Comparison of ENCODE assay signal across 14 cellular contexts in the genomic region with DNA sequence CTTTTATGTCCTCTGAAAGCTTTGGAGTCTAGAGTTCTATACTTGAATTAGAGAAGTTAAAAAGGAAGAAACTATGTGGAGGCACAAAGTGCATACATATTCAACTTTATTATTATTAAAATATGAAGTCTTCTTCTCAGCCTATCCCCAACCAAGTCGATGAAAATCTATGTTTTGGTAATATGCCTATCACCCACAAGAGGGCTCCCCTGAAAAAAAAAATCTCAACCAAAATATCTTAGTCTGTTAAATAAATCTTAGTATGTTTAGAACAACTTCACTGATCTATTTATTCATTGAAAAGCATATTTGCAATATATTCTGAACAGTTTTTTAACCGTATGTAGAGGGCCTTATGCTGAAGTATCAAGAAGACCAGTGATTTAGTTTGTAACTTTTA.
DNase-seq lines count a peak whose midpoint lies in the region; ATAC-seq and TF ChIP-seq lines count a peak whose summit lies in the region.
"Had no signal": no experiment of that assay in that cellular context is flagged by ENCODE, and none has a peak within 500 bp of the region (broad histone marks: within the 10 kb centered on the region; RNA-seq: fewer than 3 reads in every experiment).

No MANE protein-coding gene starts in this region.

- H2AFZ ChIP-seq in GM23338 = no peak overlapping the region

- in situ Hi-C loops in brain microvascular endothelial cell (cut with HindIII; ENCODE audit: low pct_ligation_motif_present, low sequenced_read_pairs) = no loop called here

- DNase-seq in A673 (ENCODE audit: low spot score) (peak; percentile 10), GM23338 (ENCODE audit: low spot score) (peak; percentile 6), omental fat pad (ENCODE audit: low spot score) (no peak), uterus (no peak), brain microvascular endothelial cell (no peak)
- DNase-seq: activated CD8-positive, alpha-beta T cell treated with anti-CD3 and anti-CD28 coated beads for 36 hours; activated T-cell treated with anti-CD3 and anti-CD28 coated beads, Interleukin-2, amount 50 U/mL, for 4 hours; GOT3; NCI-H2107; NCI-H748 treated with DMSO at 0.1 percent for 48 hours had no signal

- H3K27ac Mint-ChIP-seq in GM23338 = no peak overlapping the region
- H3K27ac Mint-ChIP-seq: activated CD8-positive, alpha-beta T cell treated with anti-CD3 and anti-CD28 coated beads for 36 hours; activated naive CD8-positive, alpha-beta T cell had no signal

- no peak for TF ChIP-seq POLR2A in uterus (IDR thresholded peaks at IDR 0.05)

- no peaks in the 10 kb centered on the region; the same call in 1 of the 2 replicates for H3K9me2 ChIP-seq in GM23338 (ENCODE audit: insufficient read depth)

- ATAC-seq in GM23338 (no peak), omental fat pad (ENCODE audit: low FRiP score) (no peak), GM21447 (IDR thresholded peaks at IDR 0.05; ENCODE audit: unreplicated experiment) (no peak)
- ATAC-seq: activated CD8-positive, alpha-beta T cell treated with anti-CD3 and anti-CD28 coated beads for 36 hours; activated T-cell treated with anti-CD3 and anti-CD28 coated beads, Interleukin-2, amount 50 U/mL, for 4 hours had no signal

- peak; percentile 55 to 56 for TF ChIP-seq RAD21 in liver (IDR thresholded peaks at IDR 0.05)

- POLR2A ChIA-PET in A673 (lab: Charles Lee; ENCODE audit: low non-redundant PET) = no interaction called here

- no peak overlapping the region for H3K27ac ChIP-seq in A673 (ENCODE audit: low read depth, low read length, poor library complexity, severe bottlenecking)
- no peak overlapping the region for H3K27ac ChIP-seq in GM23338 (ENCODE audit: low read depth)
- H3K27ac ChIP-seq in liver (ENCODE audit: low read depth in 1 of 2, low read length in 2 of 2) = no peak overlapping the region
- H3K27ac ChIP-seq in uterus = no peak overlapping the region
- no peak overlapping the region for H3K27ac ChIP-seq in brain microvascular endothelial cell

- H3K9ac ChIP-seq in liver (ENCODE audit: low read depth in 1 of 2, low read length in 2 of 2) = no peak overlapping the region

- H3K36me3 ChIP-seq in A673 (ENCODE audit: insufficient read depth, low read length, poor library complexity, severe bottlenecking) (no peaks in the 10 kb centered on the region), GM23338 (ENCODE audit: insufficient read depth) (no peaks in the 10 kb centered on the region), liver (ENCODE audit: control insufficient read depth in 4 of 4, insufficient read depth in 3 of 4, low read depth in 1 of 4, low read length in 3 of 4) (peaks cover 0 to 1% (median 0%) of the 10 kb centered on the region in 4 donors), uterus (no peaks in the 10 kb centered on the region), brain microvascular endothelial cell (replicated peaks) (no peaks in the 10 kb centered on the region)

- TF ChIP-seq CTCF in A673 (conservative IDR thresholded peaks at IDR 0.05; ENCODE audit: low read depth, low read length) (peak; percentile 46; the same call in 1 of the 2 replicates), GM23338 (conservative IDR thresholded peaks at IDR 0.05; ENCODE audit: low read depth in 2 of 2) (peak; percentile 14 to 43; a peak in 2 of 4 replicates), WI38 (IDR thresholded peaks at IDR 0.05; ENCODE audit: low read depth, low read length) (peak; percentile 15; the same call in 1 of the 2 replicates), liver (IDR thresholded peaks at IDR 0.05; ENCODE audit: low read depth, low read length, missing input control) (peak; percentile 27), omental fat pad (IDR thresholded peaks at IDR 0.05) (no peak), uterus (IDR thresholded peaks at IDR 0.05) (no peak), brain microvascular endothelial cell (IDR thresholded peaks at IDR 0.05; ENCODE audit: low read depth, low read length, missing control alignments) (no peak)

- peaks cover 15% of the 10 kb centered on the region; the same call in 2 of the 3 replicates for H3K9me3 Mint-ChIP-seq in GM23338

- H3K79me2 ChIP-seq in GM23338 (replicated peaks; ENCODE audit: insufficient read depth) = no peaks in the 10 kb centered on the region

- H3K4me3 Mint-ChIP-seq in GM23338 = no peak overlapping the region
- H3K4me3 Mint-ChIP-seq: activated CD8-positive, alpha-beta T cell treated with anti-CD3 and anti-CD28 coated beads for 36 hours; activated naive CD8-positive, alpha-beta T cell; activated T-cell treated with anti-CD3 and anti-CD28 coated beads, Interleukin-2, amount 50 U/mL, for 4 hours had no signal

- H4K20me1 ChIP-seq in GM23338 (replicated peaks; ENCODE audit: insufficient read depth) = no peaks in the 10 kb centered on the region

- peaks cover 10% of the 10 kb centered on the region; the same call in 2 of the 3 replicates for H3K36me3 Mint-ChIP-seq in GM23338 (ENCODE audit: low read depth)
- H3K36me3 Mint-ChIP-seq: activated naive CD8-positive, alpha-beta T cell had no signal

- no peaks in the 10 kb centered on the region for H3K9me3 ChIP-seq in A673 (ENCODE audit: low read depth, low read length, poor library complexity, severe bottlenecking)
- peaks cover 0 to 9% (median 2%) of the 10 kb centered on the region in 4 donors for H3K9me3 ChIP-seq in liver (ENCODE audit: control insufficient read depth in 4 of 4, low read length in 3 of 4)
- no peaks in the 10 kb centered on the region for H3K9me3 ChIP-seq in uterus

- no peaks in the 10 kb centered on the region for H3K4me1 ChIP-seq in A673 (ENCODE audit: insufficient read depth, low read length, poor library complexity, severe bottlenecking)
- H3K4me1 ChIP-seq in GM23338 (ENCODE audit: insufficient read depth) = no peaks in the 10 kb centered on the region
- H3K4me1 ChIP-seq in liver (ENCODE audit: control insufficient read depth in 4 of 4, insufficient read depth in 4 of 4, low read length in 3 of 4) = no peaks in the 10 kb centered on the region
- H3K4me1 ChIP-seq in uterus = no peaks in the 10 kb centered on the region

- H3K4me1 Mint-ChIP-seq in GM23338 = peaks cover 6% of the 10 kb centered on the region

- CTCF ChIA-PET in A673 (lab: Charles Lee) = no interaction called here

- 65% methylated on average over 2 of the region's 2 CpGs for WGBS in liver

- H3K27me3 Mint-ChIP-seq in GM23338 (ENCODE audit: insufficient read depth, low read depth, poor library complexity) = no peaks in the 10 kb centered on the region
- H3K27me3 Mint-ChIP-seq: activated CD8-positive, alpha-beta T cell treated with anti-CD3 and anti-CD28 coated beads for 36 hours; activated naive CD8-positive, alpha-beta T cell had no signal

- no peak overlapping the region for H3K4me2 ChIP-seq in GM23338

- BruUV-seq in A673 (replicated peaks; lab: Mats Ljungman, UMichigan) = no TSS peak

- intact Hi-C loops in A673 (cut with micrococcal nuclease; ENCODE audit: unreplicated experiment) = loop anchor here (2.0 to 5.0 kb wide), 2 partner anchors 189 to 289 kb away; no protein-coding TSS in a partner anchor
- intact Hi-C loops in uterus (cut with DNase I; ENCODE audit: low total_unique reads) = no loop called here

- no peaks in the 10 kb centered on the region for H3F3A ChIP-seq in GM23338 (replicated peaks; ENCODE audit: low read depth)

- H3K27me3 ChIP-seq in A673 (replicated peaks; ENCODE audit: insufficient read depth, low read depth, low read length, poor library complexity) (no peaks in the 10 kb centered on the region), GM23338 (ENCODE audit: insufficient read depth) (no peaks in the 10 kb centered on the region), liver (ENCODE audit: control insufficient read depth in 4 of 4, insufficient read depth in 4 of 4, low read length in 3 of 4) (no peaks in the 10 kb centered on the region), uterus (no peaks in the 10 kb centered on the region), brain microvascular endothelial cell (replicated peaks) (no peaks in the 10 kb centered on the region)

- H3K4me3 ChIP-seq in A673 (ENCODE audit: low read depth, low read length, poor library complexity, severe bottlenecking) (no peak overlapping the region), GM23338 (no peak overlapping the region), WI38 (ENCODE audit: low read depth, low read length) (no peak overlapping the region), liver (ENCODE audit: low read depth in 1 of 3, low read length in 3 of 3) (no peak overlapping the region), uterus (no peak overlapping the region), brain microvascular endothelial cell (ENCODE audit: low read depth, low read length) (no peak overlapping the region)

TF ChIP-seq in liver, 16 proteins besides CTCF, POLR2A, EP300 and RAD21:
- no peak for TF ChIP-seq GABPA (IDR thresholded peaks at IDR 0.05 in 1 of 2, conservative IDR thresholded peaks at IDR 0.05 in 1 of 2)
- TF ChIP-seq HNF4G (IDR thresholded peaks at IDR 0.05) = no peak

Comparison
In these comparisons a context has a peak if more than half of its experiments do, and no peak if none do; other contexts are left out.
1. DNase-seq: peak in A673 (single experiment) and GM23338 (single experiment); none in omental fat pad (single experiment), uterus (0 of 2) and brain microvascular endothelial cell (single experiment).
2. CTCF ChIP-seq: peak in A673 (single experiment), GM23338 (2 of 2), WI38 (single experiment) and liver (single experiment); none in omental fat pad (0 of 3), uterus (0 of 4) and brain microvascular endothelial cell (single experiment).